Comparison of ENCODE assay signal across 24 cellular contexts in the genomic region with DNA sequence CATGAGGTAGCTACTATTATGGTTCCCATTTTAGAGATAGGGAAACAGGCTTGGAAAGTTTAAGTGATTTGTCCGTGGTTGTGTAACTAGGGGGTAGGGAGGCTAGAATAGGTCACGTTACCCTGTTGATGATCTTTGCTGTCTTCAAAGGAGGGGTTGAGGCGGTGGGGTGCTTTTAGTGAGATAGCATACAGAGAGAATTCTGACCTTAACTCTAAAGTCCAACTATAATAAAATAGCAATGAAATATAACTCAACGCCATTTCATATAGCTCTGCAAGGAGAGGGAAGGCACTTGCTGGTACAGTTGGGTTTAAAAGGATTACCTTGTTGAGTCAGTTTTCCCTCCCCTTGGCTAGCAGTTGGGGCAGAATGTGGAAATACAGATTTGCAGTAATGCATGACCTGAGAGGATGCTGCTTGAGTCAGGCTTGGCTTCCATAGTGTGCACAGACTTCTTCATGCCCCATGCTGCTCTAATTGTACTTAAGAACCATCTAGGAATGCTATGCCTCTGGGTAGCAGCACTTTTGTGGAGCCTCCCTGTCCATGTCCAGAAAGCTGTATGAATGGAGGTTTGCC.
"Had no signal": no experiment of that assay in that cellular context is flagged by ENCODE, and none has a peak within 500 bp of the region (broad histone marks: within the 10 kb centered on the region; RNA-seq: fewer than 3 reads in every experiment).

No MANE protein-coding gene starts in this region.

- H3K27me3 Mint-ChIP-seq: type B pancreatic cell had no signal

- H3K27ac ChIP-seq: foreskin keratinocyte, left lung, lower lobe of right lung, parathyroid adenoma, psoas muscle, right lobe of liver, spleen had no signal

- H3K36me3 ChIP-seq: heart left ventricle, left lung, lower lobe of right lung, right lobe of liver, spleen, stomach had no signal

- H3K4me3 ChIP-seq: heart left ventricle, left lung, lower lobe of right lung, psoas muscle, right lobe of liver, spleen, stomach had no signal

- H3K27ac Mint-ChIP-seq: naive B cell; nephron; stimulated activated memory B cell treated with anti-CD40 and anti-IgM and Interleukin-4, amounts not matched to agents 10 μg/mL and 1 μg/mL and 100 μg/mL, for 72 hours; type B pancreatic cell had no signal

- H3K4me3 Mint-ChIP-seq: naive B cell; nephron; stimulated activated memory B cell treated with anti-CD40 and anti-IgM and Interleukin-4, amounts not matched to agents 10 μg/mL and 1 μg/mL and 100 μg/mL, for 72 hours; type B pancreatic cell had no signal

- ATAC-seq: foreskin keratinocyte; left lung; lower lobe of right lung; right lobe of liver; stimulated activated memory B cell treated with anti-CD40 and anti-IgM and Interleukin-4, amounts not matched to agents 10 μg/mL and 1 μg/mL and 100 μg/mL, for 72 hours had no signal

- H3K36me3 Mint-ChIP-seq: naive B cell; stimulated activated memory B cell treated with anti-CD40 and anti-IgM and Interleukin-4, amounts not matched to agents 10 μg/mL and 1 μg/mL and 100 μg/mL, for 72 hours had no signal

- H3K4me1 ChIP-seq: foreskin keratinocyte had no signal

- H3K27me3 ChIP-seq: foreskin keratinocyte, heart left ventricle, left lung, right lobe of liver, spleen, stomach had no signal

- H3K9me3 ChIP-seq: left lung, lower lobe of right lung, psoas muscle, right lobe of liver had no signal

- H3K9ac ChIP-seq: parathyroid adenoma had no signal

- H3K9me3 Mint-ChIP-seq: stimulated activated memory B cell treated with anti-CD40 and anti-IgM and Interleukin-4, amounts not matched to agents 10 μg/mL and 1 μg/mL and 100 μg/mL, for 72 hours had no signal

- H3K4me1 Mint-ChIP-seq: stimulated activated memory B cell treated with anti-CD40 and anti-IgM and Interleukin-4, amounts not matched to agents 10 μg/mL and 1 μg/mL and 100 μg/mL, for 72 hours had no signal

- DNase-seq: central memory CD4-positive, alpha-beta T cell; effector memory CD4-positive, alpha-beta T cell; foreskin keratinocyte; heart left ventricle; islet precursor cell; left lung; lower lobe of right lung; mesenchymal stem cell; midbrain; naive B cell; occipital lobe; psoas muscle; retina; right lobe of liver; spleen; stimulated activated CD4-positive, alpha-beta T cell treated with anti-CD3 and anti-CD28 coated beads, Interleukin-15, amount 100 ng/mL, for 24 hours; stimulated activated CD4-positive, alpha-beta T cell treated with anti-CD3 and anti-CD28 coated beads, Interleukin-1b, Interleukin-23, amount 100 ng/mL, for 48 hours; stimulated activated CD4-positive, alpha-beta T cell treated with anti-CD3 and anti-CD28 coated beads, Interleukin-4, amount 100 ng/mL, for 24 hours; stomach; substantia nigra had no signal
